In genomic region chr16:56221995-56222394, GRCh38 we compare ENCODE assay signal across 30 cellular contexts.
"Had no signal": no experiment of that assay in that cellular context is flagged by ENCODE, and none has a peak within 500 bp of the region (broad histone marks: within the 10 kb centered on the region; RNA-seq: fewer than 3 reads in every experiment).

No MANE protein-coding gene starts in this region.

- H3K27ac ChIP-seq: ascending aorta, breast epithelium, cardiac muscle cell, coronary artery, esophagus muscularis mucosa, foreskin keratinocyte, gastrocnemius medialis, heart left ventricle, hepatocyte had no signal

- H3K4me1 ChIP-seq: ascending aorta, breast epithelium, esophagus muscularis mucosa, foreskin keratinocyte, gastrocnemius medialis had no signal

- H3K4me2 ChIP-seq: hepatocyte had no signal

- H3K79me2 ChIP-seq: hepatocyte had no signal

- H3K27me3 ChIP-seq: ascending aorta, breast epithelium, cardiac muscle cell, esophagus muscularis mucosa, gastrocnemius medialis, heart left ventricle, hepatocyte had no signal

- H3K4me3 ChIP-seq: ascending aorta, breast epithelium, cardiac muscle cell, coronary artery, esophagus muscularis mucosa, gastrocnemius medialis, heart left ventricle, hepatocyte had no signal

- H3K9me3 ChIP-seq: ascending aorta, breast epithelium, esophagus muscularis mucosa, gastrocnemius medialis, heart left ventricle had no signal

- H2AFZ ChIP-seq: hepatocyte had no signal

- ATAC-seq: activated naive CD4-positive, alpha-beta T cell treated with anti-CD3 and anti-CD28 coated beads, Interleukin-2, amount 50 U/mL, for 72 hours; activated T-cell treated with anti-CD3 and anti-CD28 coated beads, Interleukin-2, amount 50 U/mL, for 72 hours; effector memory CD8-positive, alpha-beta T cell; foreskin keratinocyte; gastrocnemius medialis; heart left ventricle had no signal

- DNase-seq: activated CD4-positive, alpha-beta memory T cell treated with anti-CD3 and anti-CD28 coated beads, Interleukin-2, amount 10 ng/mL, durations not matched to agents 7 days and 5 days; activated CD4-positive, alpha-beta T cell treated with anti-CD3 and anti-CD28 coated beads for 1 hour; activated CD4-positive, alpha-beta T cell treated with anti-CD3 and anti-CD28 coated beads for 4 hours; activated CD4-positive, alpha-beta T cell treated with anti-CD3 and anti-CD28 coated beads, Interleukin-2, amount 10 ng/mL, durations not matched to agents 7 days and 5 days; activated CD4-positive, alpha-beta T cell treated with anti-CD3 and anti-CD28 coated beads, Interleukin-2, amount 50 U/mL, for 4 hours; activated CD8-positive, alpha-beta memory T cell treated with anti-CD3 and anti-CD28 coated beads, Interleukin-2, amount 50 U/mL, for 48 hours; activated gamma-delta T cell; activated naive CD4-positive, alpha-beta T cell; activated naive CD4-positive, alpha-beta T cell treated with anti-CD3 and anti-CD28 coated beads, Interleukin-2, amount 10 ng/mL, durations not matched to agents 7 days and 5 days; activated naive CD8-positive, alpha-beta T cell treated with anti-CD3 and anti-CD28 coated beads, Interleukin-2, amount 10 ng/mL, durations not matched to agents 7 days and 5 days; activated T-cell treated with anti-CD3 and anti-CD28 coated beads for 4 hours; activated T-cell treated with anti-CD3 and anti-CD28 coated beads, Interleukin-2, amount 50 U/mL, for 24 hours; activated T-cell treated with anti-CD3 and anti-CD28 coated beads, Interleukin-2, amount 50 U/mL, for 72 hours; central memory CD4-positive, alpha-beta T cell; cerebellar nuclear complex; effector CD4-positive, alpha-beta T cell; effector memory CD8-positive, alpha-beta T cell; erythroblast; foreskin keratinocyte; gastrocnemius medialis; glutamatergic neuron; heart left ventricle; T-helper 2 cell had no signal

- H3K36me3 ChIP-seq: ascending aorta, breast epithelium, cardiac muscle cell, esophagus muscularis mucosa, gastrocnemius medialis, heart left ventricle had no signal
